8 cellular contexts compared by ENCODE assay signal in the genomic region with DNA sequence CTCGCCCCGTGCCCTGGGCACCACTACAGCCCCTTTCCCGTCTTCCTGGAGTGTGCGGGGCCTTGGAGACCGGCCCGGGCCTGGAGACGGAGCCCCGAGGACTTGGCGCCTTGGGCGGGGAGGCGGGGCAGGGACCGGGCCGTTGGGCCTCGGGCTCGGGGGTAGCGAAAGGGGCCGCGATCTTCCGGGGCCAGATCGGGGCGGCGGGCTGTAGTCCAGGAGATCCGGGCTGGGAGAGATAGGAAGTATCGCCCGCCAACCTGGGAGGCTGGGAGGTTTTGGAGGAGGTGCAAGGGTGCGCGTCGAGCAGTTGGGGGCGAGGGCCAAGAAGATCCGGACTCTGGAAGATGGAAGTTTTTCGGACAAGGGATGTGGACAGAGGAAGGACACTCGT. TPM values are rescaled to one million over a fixed set of nuclear protein-coding genes. Genes with fewer than 3 reads are reported as not detected.
DNase-seq lines count a peak whose midpoint lies in the region; ATAC-seq and TF ChIP-seq lines count a peak whose summit lies in the region.

No MANE protein-coding gene starts in this region.

- no peak for TF ChIP-seq CTCF in uterus (IDR thresholded peaks at IDR 0.05)

- no peak for TF ChIP-seq POLR2A in uterus (IDR thresholded peaks at IDR 0.05)

- peaks cover 44 to 47% (median 45%) of the 10 kb centered on the region in 3 donors for H3K4me1 Mint-ChIP-seq in T-cell
- H3K4me1 Mint-ChIP-seq in naive thymus-derived CD4-positive, alpha-beta T cell = peaks cover 34 to 57% (median 46%) of the 10 kb centered on the region in 7 donors

- CTCF ChIA-PET in T-cell (lab: Charles Lee) = no interaction called here
- CTCF ChIA-PET in naive thymus-derived CD4-positive, alpha-beta T cell (lab: Charles Lee) = no interaction called here

- DNase-seq in AG08395 (ENCODE audit: low spot score) (peak; percentile 40), T-cell (peak in 7 of 34 experiments; percentile 0 to 44 (median 9)), epithelial cell of prostate (ENCODE audit: low read depth, low spot score) (no peak), uterus (peak; percentile 21 to 32), epidermal melanocyte (ENCODE audit: insufficient read length, low spot score) (no peak)
- DNase-seq in naive thymus-derived CD4-positive, alpha-beta T cell = peak in 2 of 9 donors; percentile 13 to 61

- H3K36me3 Mint-ChIP-seq in T-cell = no peaks in the 10 kb centered on the region
- H3K36me3 Mint-ChIP-seq in naive thymus-derived CD4-positive, alpha-beta T cell = peaks cover 0 to 7% (median 0%) of the 10 kb centered on the region in 5 donors

- no peaks in the 10 kb centered on the region for H3K27me3 ChIP-seq in naive thymus-derived CD4-positive, alpha-beta T cell (ENCODE audit: control insufficient read depth in 2 of 2, insufficient read depth in 2 of 2, low read length in 2 of 2)
- H3K27me3 ChIP-seq in uterus = no peaks in the 10 kb centered on the region

- no peaks in the 10 kb centered on the region for H3K9me3 ChIP-seq in naive thymus-derived CD4-positive, alpha-beta T cell (ENCODE audit: control insufficient read depth in 2 of 3, low read length in 3 of 3)
- H3K9me3 ChIP-seq in uterus = no peaks in the 10 kb centered on the region

- H3K4me1 ChIP-seq in naive thymus-derived CD4-positive, alpha-beta T cell (ENCODE audit: control insufficient read depth in 2 of 2, insufficient read depth in 2 of 2, low read length in 2 of 2) = peaks cover 6 to 16% of the 10 kb centered on the region in 2 donors
- peaks cover 0 to 16% of the 10 kb centered on the region in 2 donors for H3K4me1 ChIP-seq in uterus

- peak overlapping the region; percentile 76 to 81 for H3K27ac Mint-ChIP-seq in T-cell
- H3K27ac Mint-ChIP-seq in naive thymus-derived CD4-positive, alpha-beta T cell = peak overlapping the region; percentile 65 to 97 (median 87)

- H3K36me3 ChIP-seq in naive thymus-derived CD4-positive, alpha-beta T cell (ENCODE audit: control insufficient read depth in 2 of 3, insufficient read depth in 3 of 3, low read length in 3 of 3) = peaks cover 0 to 6% (median 0%) of the 10 kb centered on the region in 3 experiments
- H3K36me3 ChIP-seq in uterus = no peaks in the 10 kb centered on the region

- H3K27me3 Mint-ChIP-seq in T-cell = no peaks in the 10 kb centered on the region
- no peaks in the 10 kb centered on the region for H3K27me3 Mint-ChIP-seq in naive thymus-derived CD4-positive, alpha-beta T cell

- POLR2A ChIA-PET in T-cell (lab: Charles Lee) = no interaction called here
- POLR2A ChIA-PET in naive thymus-derived CD4-positive, alpha-beta T cell (lab: Charles Lee) = interaction anchor here (1.0 to 1.1 kb wide), 2 partner anchors 15 to 522 kb away, joined by 3 read pairs; a partner anchor contains a TSS

- peak; percentile 49 for ATAC-seq in GM18907 (IDR thresholded peaks at IDR 0.05; ENCODE audit: unreplicated experiment)
- peak; percentile 32 for ATAC-seq in HG03095 (IDR thresholded peaks at IDR 0.05; ENCODE audit: unreplicated experiment)
- ATAC-seq in T-cell (replicated peaks in 1 of 4) = peak; percentile 36 to 54 (median 43)
- no peak for ATAC-seq in naive thymus-derived CD4-positive, alpha-beta T cell

- peak overlapping the region; percentile 98 for H3K4me3 ChIP-seq in naive thymus-derived CD4-positive, alpha-beta T cell (ENCODE audit: low read length)
- H3K4me3 ChIP-seq in uterus = peak overlapping the region; percentile 69 to 90

- intact Hi-C loops in naive thymus-derived CD4-positive, alpha-beta T cell (cut with micrococcal nuclease) = loop anchor here (1.0 to 5.0 kb wide), 10 partner anchors 15 to 725 kb away; a partner anchor contains a TSS
- intact Hi-C loops in uterus (cut with DNase I; ENCODE audit: low total_unique reads) = no loop called here

- peak overlapping the region; percentile 94 to 96 (median 95) for H3K4me3 Mint-ChIP-seq in T-cell
- peak overlapping the region; percentile 86 to 96 (median 94) for H3K4me3 Mint-ChIP-seq in naive thymus-derived CD4-positive, alpha-beta T cell

- H3K27ac ChIP-seq in epithelial cell of prostate (peak overlapping the region; percentile 43), uterus (peak overlapping the region; percentile 75 to 79)
- peak overlapping the region; percentile 81 for H3K27ac ChIP-seq in naive thymus-derived CD4-positive, alpha-beta T cell (ENCODE audit: low read depth, low read length)

- H3K9me3 Mint-ChIP-seq in T-cell = no peaks in the 10 kb centered on the region
- H3K9me3 Mint-ChIP-seq in naive thymus-derived CD4-positive, alpha-beta T cell = peaks cover 0 to 2% (median 0%) of the 10 kb centered on the region in 11 donors

RNA-seq across cellular contexts. Expression of a gene that starts 0.5 kb away (rescaled TPM):
- total RNA-seq in T-cell (10 to 100 TPM; 30.6 to 45.9 (median 37.5) TPM), uterus (10 to 100 TPM in 3 of 4 donors, 1 to 10 TPM in 1; 7.4 to 39.6 (median 24.2) TPM)
- 10 to 100 TPM; 34.0 to 41.3 (median 37.2) TPM for total RNA-seq in naive thymus-derived CD4-positive, alpha-beta T cell
- polyA plus RNA-seq in naive thymus-derived CD4-positive, alpha-beta T cell = 10 to 100 TPM; 11.7 to 22.5 TPM

RNA-seq across cellular contexts. Expression of a gene that starts 15.1 kb away (rescaled TPM):
- total RNA-seq in T-cell = 10 to 100 TPM in 3 of 5 donors, 1 to 10 TPM in 2; 5.5 to 13.7 (median 12.7) TPM
- total RNA-seq in naive thymus-derived CD4-positive, alpha-beta T cell = 10 to 100 TPM in 3 of 5 experiments, 1 to 10 TPM in 2; 3.6 to 19.5 (median 12.2) TPM
- 10 to 100 TPM; 21.6 to 23.8 TPM for polyA plus RNA-seq in naive thymus-derived CD4-positive, alpha-beta T cell
- 10 to 100 TPM in 2 of 4 donors, 1 to 10 TPM in 2; 2.1 to 25.0 (median 11.2) TPM for total RNA-seq in uterus

Comparison
In these comparisons a context has a peak if more than half of its experiments do, and no peak if none do; other contexts are left out.
1. DNase-seq: peak in AG08395 (single experiment) and uterus (2 of 2); none in epithelial cell of prostate (single experiment) and epidermal melanocyte (single experiment).
2. Peak in every context shown above with its lines, with median percentiles within 50 percentile points of each other: H3K27ac ChIP-seq.